Comparison of ENCODE assay signal across 7 cellular contexts in the genomic region with DNA sequence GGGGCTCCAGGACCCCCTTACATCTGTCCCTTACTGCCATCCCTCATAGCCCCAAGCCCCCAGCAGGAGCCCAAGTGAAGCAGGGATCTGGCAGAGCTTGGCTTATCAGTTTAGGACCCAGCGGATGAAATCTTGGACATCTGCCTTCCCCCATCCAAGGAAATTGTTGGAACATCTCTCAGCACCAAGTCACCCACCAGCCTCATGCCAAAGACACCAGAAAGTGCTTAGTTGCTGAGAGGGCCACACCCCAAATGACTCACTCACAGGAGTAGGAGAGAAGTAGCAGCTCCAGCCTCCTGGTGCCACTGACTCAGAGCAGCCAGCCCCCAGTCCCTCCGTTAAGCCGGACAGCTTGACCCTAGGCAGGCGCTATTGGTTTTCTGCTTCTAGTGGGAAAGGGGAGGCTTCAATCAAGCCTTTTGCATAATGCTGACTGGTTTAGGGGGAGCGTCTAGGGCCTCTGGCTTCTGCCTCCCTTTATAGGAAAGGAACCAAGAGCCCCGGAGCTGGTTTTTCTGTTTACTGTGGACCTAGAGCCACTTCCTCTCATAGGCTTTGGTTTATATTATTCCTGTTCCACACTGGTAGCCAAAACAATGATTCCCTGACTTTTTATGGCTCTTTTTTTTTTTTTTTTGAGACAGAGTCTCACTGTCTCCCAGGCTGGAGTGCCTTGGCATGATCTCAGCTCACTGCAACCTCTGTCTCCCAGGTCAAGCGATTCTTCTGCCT.
A peak's percentile ranks its signal among the peaks of the same experiment; 100 is the strongest.
DNase-seq lines count a peak whose midpoint lies in the region; ATAC-seq and TF ChIP-seq lines count a peak whose summit lies in the region.

No MANE protein-coding gene starts in this region.

- no peak overlapping the region for H3K4me3 Mint-ChIP-seq in CD4-positive, alpha-beta memory T cell
- H3K4me3 Mint-ChIP-seq in GM23338 = no peak overlapping the region

- no peak for TF ChIP-seq RAD21 in Ishikawa (IDR thresholded peaks at IDR 0.05; ENCODE audit: low read depth)

- H3K27me3 ChIP-seq in adrenal gland (no peaks in the 10 kb centered on the region), right atrium auricular region (no peaks in the 10 kb centered on the region), spleen (replicated peaks in 1 of 7) (no peaks in the 10 kb centered on the region), GM23338 (ENCODE audit: insufficient read depth) (no peaks in the 10 kb centered on the region)
- H3K27me3 ChIP-seq in CD4-positive, alpha-beta memory T cell (ENCODE audit: insufficient read depth, low read length) = no peaks in the 10 kb centered on the region

- H3K36me3 Mint-ChIP-seq in CD4-positive, alpha-beta memory T cell = peaks cover 0 to 8% of the 10 kb centered on the region in 2 donors
- H3K36me3 Mint-ChIP-seq in GM23338 (ENCODE audit: low read depth) = peaks cover 28% of the 10 kb centered on the region

- H3K36me3 ChIP-seq in adrenal gland (replicated peaks in 1 of 2) = peaks cover 0 to 5% of the 10 kb centered on the region in 2 donors
- H3K36me3 ChIP-seq in right atrium auricular region = peaks cover 7% of the 10 kb centered on the region
- peaks cover 0 to 8% (median 0%) of the 10 kb centered on the region in 6 donors for H3K36me3 ChIP-seq in spleen
- no peaks in the 10 kb centered on the region for H3K36me3 ChIP-seq in CD4-positive, alpha-beta memory T cell (ENCODE audit: insufficient read depth, low read length)
- no peaks in the 10 kb centered on the region for H3K36me3 ChIP-seq in GM23338 (ENCODE audit: insufficient read depth)

- TF ChIP-seq EP300 in Ishikawa (IDR thresholded peaks at IDR 0.05; ENCODE audit: borderline replicate concordance) = no peak

- TF ChIP-seq CTCF in adrenal gland (IDR thresholded peaks at IDR 0.05) (no peak), right atrium auricular region (IDR thresholded peaks at IDR 0.05) (no peak), spleen (IDR thresholded peaks at IDR 0.05 in 8 of 11, conservative IDR thresholded peaks at IDR 0.05 in 3 of 11) (no peak), GM23338 (conservative IDR thresholded peaks at IDR 0.05; ENCODE audit: low read depth in 2 of 2) (no peak)

- intact Hi-C loops in adrenal gland (cut with DNase I) = no loop called here
- intact Hi-C loops in spleen (cut with DNase I; ENCODE audit: low total_unique reads) = no loop called here
- intact Hi-C loops in CD4-positive, alpha-beta memory T cell (cut with micrococcal nuclease) = no loop called here

- TF ChIP-seq POLR2A in adrenal gland (IDR thresholded peaks at IDR 0.05) (no peak), spleen (IDR thresholded peaks at IDR 0.05) (no peak)

- 49 to 55% (median 51%) methylated on average over 7 of the region's 7 CpGs for WGBS in adrenal gland, 4 donors
- WGBS in spleen, 5 donors = 62 to 75% (median 63%) methylated on average over 6 to 7 of the region's 7 CpGs

- peaks cover 26 to 63% of the 10 kb centered on the region in 2 donors for H3K4me1 ChIP-seq in adrenal gland (replicated peaks in 1 of 2)
- peaks cover 0 to 83% of the 10 kb centered on the region in 2 donors for H3K4me1 ChIP-seq in right atrium auricular region
- peaks cover 11 to 66% (median 31%) of the 10 kb centered on the region in 6 donors for H3K4me1 ChIP-seq in spleen
- no peaks in the 10 kb centered on the region for H3K4me1 ChIP-seq in CD4-positive, alpha-beta memory T cell (ENCODE audit: insufficient read depth, low read length)
- no peaks in the 10 kb centered on the region; the same call in 1 of the 2 replicates for H3K4me1 ChIP-seq in GM23338 (ENCODE audit: insufficient read depth)

- CTCF ChIA-PET in CD4-positive, alpha-beta memory T cell (lab: Charles Lee; ENCODE audit: partially characterized antibody) = no interaction called here

- no peak overlapping the region for H3K4me2 ChIP-seq in GM23338

- peak overlapping the region in 4 of 5 donors; percentile 71 to 91 (median 80) for H3K27ac ChIP-seq in adrenal gland
- peak overlapping the region; percentile 84 to 94 for H3K27ac ChIP-seq in right atrium auricular region
- H3K27ac ChIP-seq in spleen = peak overlapping the region in 6 of 8 donors; percentile 62 to 83 (median 78)
- no peak overlapping the region for H3K27ac ChIP-seq in CD4-positive, alpha-beta memory T cell (ENCODE audit: low read depth, low read length)
- no peak overlapping the region; the same call in 1 of the 2 replicates for H3K27ac ChIP-seq in GM23338 (ENCODE audit: low read depth)

- H3K9me3 ChIP-seq in adrenal gland (replicated peaks in 1 of 3) (no peaks in the 10 kb centered on the region), right atrium auricular region (no peaks in the 10 kb centered on the region), spleen (no peaks in the 10 kb centered on the region)
- no peaks in the 10 kb centered on the region for H3K9me3 ChIP-seq in CD4-positive, alpha-beta memory T cell (ENCODE audit: control insufficient read depth in 1 of 2, low read length in 2 of 2)

- H3K4me1 Mint-ChIP-seq in CD4-positive, alpha-beta memory T cell = no peaks in the 10 kb centered on the region
- peaks cover 11% of the 10 kb centered on the region for H3K4me1 Mint-ChIP-seq in GM23338

- no peaks in the 10 kb centered on the region for H3F3A ChIP-seq in GM23338 (replicated peaks; ENCODE audit: low read depth)

- no peaks in the 10 kb centered on the region for H4K20me1 ChIP-seq in GM23338 (replicated peaks; ENCODE audit: insufficient read depth)

- H3K79me2 ChIP-seq in GM23338 (replicated peaks; ENCODE audit: insufficient read depth) = no peaks in the 10 kb centered on the region

- POLR2A ChIA-PET in CD4-positive, alpha-beta memory T cell (lab: Charles Lee; ENCODE audit: partially characterized antibody) = no interaction called here

- H3K4me3 ChIP-seq in adrenal gland = peak overlapping the region in 1 of 4 donors; percentile 10
- no peak overlapping the region for H3K4me3 ChIP-seq in right atrium auricular region
- peak overlapping the region in 3 of 8 donors; percentile 6 to 44 (median 17) for H3K4me3 ChIP-seq in spleen
- H3K4me3 ChIP-seq in CD4-positive, alpha-beta memory T cell (ENCODE audit: low read length in 2 of 2) = no peak overlapping the region
- no peak overlapping the region for H3K4me3 ChIP-seq in GM23338

- no peak overlapping the region for H2AFZ ChIP-seq in GM23338

- peak; percentile 73 to 94 (median 90) for DNase-seq in adrenal gland
- DNase-seq in right atrium auricular region (ENCODE audit: low spot score) = peak; percentile 95
- DNase-seq in spleen = no peak
- no peak for DNase-seq in CD4-positive, alpha-beta memory T cell
- no peak for DNase-seq in hippocampal formation (lab: John Stamatoyannopoulos, UW)
- no peak for DNase-seq in GM23338 (ENCODE audit: low spot score)

- H3K27me3 Mint-ChIP-seq in CD4-positive, alpha-beta memory T cell = no peaks in the 10 kb centered on the region
- H3K27me3 Mint-ChIP-seq in GM23338 (ENCODE audit: insufficient read depth, low read depth, poor library complexity) = peaks cover 6% of the 10 kb centered on the region

- no peaks in the 10 kb centered on the region for H3K9me3 Mint-ChIP-seq in CD4-positive, alpha-beta memory T cell
- H3K9me3 Mint-ChIP-seq in GM23338 = no peaks in the 10 kb centered on the region

- H3K27ac Mint-ChIP-seq in CD4-positive, alpha-beta memory T cell = no peak overlapping the region
- H3K27ac Mint-ChIP-seq in GM23338 = no peak overlapping the region; the same call in 1 of the 2 replicates

- H3K9me2 ChIP-seq in GM23338 (ENCODE audit: insufficient read depth) = no peaks in the 10 kb centered on the region

- ATAC-seq in GM23338 = no peak; the same call in 2 of the 3 replicates

TF ChIP-seq in Ishikawa, 13 proteins besides CTCF, POLR2A, EP300 and RAD21:
- TF ChIP-seq TCF12 (IDR thresholded peaks at IDR 0.05; ENCODE audit: low read depth) = no peak
- peak; percentile 35; the same call in 1 of the 2 replicates for TF ChIP-seq TEAD4 (IDR thresholded peaks at IDR 0.05)

TF ChIP-seq in GM23338, 12 proteins besides CTCF, POLR2A, EP300 and RAD21 (continues in another document):
- TF ChIP-seq, protein P1, sequence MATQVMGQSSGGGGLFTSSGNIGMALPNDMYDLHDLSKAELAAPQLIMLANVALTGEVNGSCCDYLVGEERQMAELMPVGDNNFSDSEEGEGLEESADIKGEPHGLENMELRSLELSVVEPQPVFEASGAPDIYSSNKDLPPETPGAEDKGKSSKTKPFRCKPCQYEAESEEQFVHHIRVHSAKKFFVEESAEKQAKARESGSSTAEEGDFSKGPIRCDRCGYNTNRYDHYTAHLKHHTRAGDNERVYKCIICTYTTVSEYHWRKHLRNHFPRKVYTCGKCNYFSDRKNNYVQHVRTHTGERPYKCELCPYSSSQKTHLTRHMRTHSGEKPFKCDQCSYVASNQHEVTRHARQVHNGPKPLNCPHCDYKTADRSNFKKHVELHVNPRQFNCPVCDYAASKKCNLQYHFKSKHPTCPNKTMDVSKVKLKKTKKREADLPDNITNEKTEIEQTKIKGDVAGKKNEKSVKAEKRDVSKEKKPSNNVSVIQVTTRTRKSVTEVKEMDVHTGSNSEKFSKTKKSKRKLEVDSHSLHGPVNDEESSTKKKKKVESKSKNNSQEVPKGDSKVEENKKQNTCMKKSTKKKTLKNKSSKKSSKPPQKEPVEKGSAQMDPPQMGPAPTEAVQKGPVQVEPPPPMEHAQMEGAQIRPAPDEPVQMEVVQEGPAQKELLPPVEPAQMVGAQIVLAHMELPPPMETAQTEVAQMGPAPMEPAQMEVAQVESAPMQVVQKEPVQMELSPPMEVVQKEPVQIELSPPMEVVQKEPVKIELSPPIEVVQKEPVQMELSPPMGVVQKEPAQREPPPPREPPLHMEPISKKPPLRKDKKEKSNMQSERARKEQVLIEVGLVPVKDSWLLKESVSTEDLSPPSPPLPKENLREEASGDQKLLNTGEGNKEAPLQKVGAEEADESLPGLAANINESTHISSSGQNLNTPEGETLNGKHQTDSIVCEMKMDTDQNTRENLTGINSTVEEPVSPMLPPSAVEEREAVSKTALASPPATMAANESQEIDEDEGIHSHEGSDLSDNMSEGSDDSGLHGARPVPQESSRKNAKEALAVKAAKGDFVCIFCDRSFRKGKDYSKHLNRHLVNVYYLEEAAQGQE (IDR thresholded peaks at IDR 0.05; ENCODE audit: unreplicated experiment) = no peak
- TF ChIP-seq POLR2AphosphoS5 (IDR thresholded peaks at IDR 0.05; ENCODE audit: low read depth) = no peak
- no peak for TF ChIP-seq EZH2phosphoT487 (IDR thresholded peaks at IDR 0.05; ENCODE audit: unreplicated experiment)
- TF ChIP-seq, protein P2, sequence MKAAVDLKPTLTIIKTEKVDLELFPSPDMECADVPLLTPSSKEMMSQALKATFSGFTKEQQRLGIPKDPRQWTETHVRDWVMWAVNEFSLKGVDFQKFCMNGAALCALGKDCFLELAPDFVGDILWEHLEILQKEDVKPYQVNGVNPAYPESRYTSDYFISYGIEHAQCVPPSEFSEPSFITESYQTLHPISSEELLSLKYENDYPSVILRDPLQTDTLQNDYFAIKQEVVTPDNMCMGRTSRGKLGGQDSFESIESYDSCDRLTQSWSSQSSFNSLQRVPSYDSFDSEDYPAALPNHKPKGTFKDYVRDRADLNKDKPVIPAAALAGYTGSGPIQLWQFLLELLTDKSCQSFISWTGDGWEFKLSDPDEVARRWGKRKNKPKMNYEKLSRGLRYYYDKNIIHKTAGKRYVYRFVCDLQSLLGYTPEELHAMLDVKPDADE (IDR thresholded peaks at IDR 0.05) = no peak
- TF ChIP-seq ZNF114 (CRISPR knock-in tag; IDR thresholded peaks at IDR 0.05) = no peak
- no peak for TF ChIP-seq CREB1 (CRISPR knock-in tag; IDR thresholded peaks at IDR 0.05; ENCODE audit: low read depth)
- no peak for TF ChIP-seq STAT1 (IDR thresholded peaks at IDR 0.05; ENCODE audit: unreplicated experiment)

Comparison
In these comparisons a context has a peak if more than half of its experiments do, and no peak if none do; other contexts are left out.
1. DNase-seq: peak in adrenal gland (7 of 7) and right atrium auricular region (single experiment); none in spleen (single experiment), CD4-positive, alpha-beta memory T cell (0 of 5), hippocampal formation (0 of 2) and GM23338 (single experiment).
2. H3K27ac ChIP-seq: peak in adrenal gland (4 of 5), right atrium auricular region (2 of 2) and spleen (6 of 8); none in CD4-positive, alpha-beta memory T cell (single experiment) and GM23338 (single experiment).